Comparison of ENCODE assay signal across 1 cellular context in genomic region chr16:83809092-83809491, GRCh38.
TF ChIP-seq lines count a peak whose summit lies in the region.

No MANE protein-coding gene starts in this region.

TF ChIP-seq in SK-N-SH, 30 proteins besides CTCF, POLR2A, EP300 and RAD21 (continued from another document):
- TF ChIP-seq, protein P1, sequence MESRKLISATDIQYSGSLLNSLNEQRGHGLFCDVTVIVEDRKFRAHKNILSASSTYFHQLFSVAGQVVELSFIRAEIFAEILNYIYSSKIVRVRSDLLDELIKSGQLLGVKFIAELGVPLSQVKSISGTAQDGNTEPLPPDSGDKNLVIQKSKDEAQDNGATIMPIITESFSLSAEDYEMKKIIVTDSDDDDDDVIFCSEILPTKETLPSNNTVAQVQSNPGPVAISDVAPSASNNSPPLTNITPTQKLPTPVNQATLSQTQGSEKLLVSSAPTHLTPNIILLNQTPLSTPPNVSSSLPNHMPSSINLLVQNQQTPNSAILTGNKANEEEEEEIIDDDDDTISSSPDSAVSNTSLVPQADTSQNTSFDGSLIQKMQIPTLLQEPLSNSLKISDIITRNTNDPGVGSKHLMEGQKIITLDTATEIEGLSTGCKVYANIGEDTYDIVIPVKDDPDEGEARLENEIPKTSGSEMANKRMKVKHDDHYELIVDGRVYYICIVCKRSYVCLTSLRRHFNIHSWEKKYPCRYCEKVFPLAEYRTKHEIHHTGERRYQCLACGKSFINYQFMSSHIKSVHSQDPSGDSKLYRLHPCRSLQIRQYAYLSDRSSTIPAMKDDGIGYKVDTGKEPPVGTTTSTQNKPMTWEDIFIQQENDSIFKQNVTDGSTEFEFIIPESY (IDR thresholded peaks at IDR 0.05; ENCODE audit: borderline replicate concordance, low read depth), result no peak
